ENCODE assay signal across 11 cellular contexts in genomic region chr11:75734491-75735180, GRCh38. TPM values are rescaled to one million over a fixed set of nuclear protein-coding genes. Genes with fewer than 3 reads are reported as not detected.
DNase-seq lines count a peak whose midpoint lies in the region; ATAC-seq and TF ChIP-seq lines count a peak whose summit lies in the region.
"Had no signal": no experiment of that assay in that cellular context is flagged by ENCODE, and none has a peak within 500 bp of the region (broad histone marks: within the 10 kb centered on the region; RNA-seq: fewer than 3 reads in every experiment).

No MANE protein-coding gene starts in this region.

- no peak for TF ChIP-seq CTCF in hepatocyte (IDR thresholded peaks at IDR 0.05; ENCODE audit: poor library complexity)
- TF ChIP-seq CTCF in stomach (IDR thresholded peaks at IDR 0.05) = no peak

- H3K9me3 ChIP-seq in hepatocyte (ENCODE audit: low read depth) = no peaks in the 10 kb centered on the region
- H3K9me3 ChIP-seq in stomach = no peaks in the 10 kb centered on the region
- H3K9me3 ChIP-seq: adrenal gland had no signal

- POLR2A ChIA-PET in activated CD4-positive, alpha-beta memory T cell treated with anti-CD3 and anti-CD28 coated beads for 36 hours (lab: Charles Lee) = no interaction called here
- POLR2A ChIA-PET in activated CD4-positive, alpha-beta memory T cell treated with anti-CD3 and anti-CD28 coated beads, Interleukin-2, amount 10 ng/mL, durations not matched to agents 7 days and 5 days (lab: Charles Lee) = no interaction called here

- peak overlapping the region; percentile 92 for H3K27ac ChIP-seq in hepatocyte
- H3K27ac ChIP-seq in stomach = peak overlapping the region in 4 of 5 donors; percentile 36 to 79 (median 69)
- H3K27ac ChIP-seq: adrenal gland had no signal

- H4K20me1 ChIP-seq in hepatocyte (ENCODE audit: insufficient read depth, poor library complexity, severe bottlenecking) = no peaks in the 10 kb centered on the region

- no peak for ATAC-seq in HG02840 (IDR thresholded peaks at IDR 0.05; ENCODE audit: low FRiP score, unreplicated experiment)
- no peak for ATAC-seq in activated T-cell treated with anti-CD3 and anti-CD28 coated beads, Interleukin-2, amount 50 U/mL, for 4 hours

- DNase-seq in activated CD4-positive, alpha-beta memory T cell treated with anti-CD3 and anti-CD28 coated beads for 36 hours = peak; percentile 24
- no peak for DNase-seq in activated CD4-positive, alpha-beta memory T cell treated with anti-CD3 and anti-CD28 coated beads, Interleukin-2, amount 10 ng/mL, durations not matched to agents 7 days and 5 days
- DNase-seq in NCI-H2171 (lab: John Stamatoyannopoulos, UW) (peak; percentile 47), hepatocyte (ENCODE audit: low spot score) (peak; percentile 81), stomach (peak; percentile 50), DMS114 treated with DMSO at 0.1 percent for 48 hours (lab: John Stamatoyannopoulos, UW; ENCODE audit: unreplicated experiment) (no peak)
- DNase-seq in activated T-cell treated with anti-CD3 and anti-CD28 coated beads, Interleukin-2, amount 50 U/mL, for 4 hours = no peak
- DNase-seq: NCI-H524 treated with DMSO at 0.1 percent for 48 hours had no signal

- H3K9me3 Mint-ChIP-seq in activated CD4-positive, alpha-beta memory T cell treated with anti-CD3 and anti-CD28 coated beads for 36 hours = no peaks in the 10 kb centered on the region
- H3K9me3 Mint-ChIP-seq in activated CD4-positive, alpha-beta memory T cell treated with anti-CD3 and anti-CD28 coated beads, Interleukin-2, amount 10 ng/mL, durations not matched to agents 7 days and 5 days = no peaks in the 10 kb centered on the region
- no peaks in the 10 kb centered on the region for H3K9me3 Mint-ChIP-seq in activated T-cell treated with anti-CD3 and anti-CD28 coated beads, Interleukin-2, amount 50 U/mL, for 4 hours
- H3K9me3 Mint-ChIP-seq: memory B cell had no signal

- 61% methylated on average over 5 of the region's 5 CpGs for WGBS in hepatocyte (ENCODE audit: low lambda C conversion rate, missing lambda C conversion rate)
- WGBS in stomach, 5 donors = 39 to 73% (median 48%) methylated on average over 5 of the region's 5 CpGs

- no peaks in the 10 kb centered on the region for H3K79me2 ChIP-seq in hepatocyte

- H3K27me3 ChIP-seq in hepatocyte = no peaks in the 10 kb centered on the region
- no peaks in the 10 kb centered on the region for H3K27me3 ChIP-seq in stomach
- H3K27me3 ChIP-seq: adrenal gland had no signal

- no peaks in the 10 kb centered on the region for H3K36me3 Mint-ChIP-seq in activated CD4-positive, alpha-beta memory T cell treated with anti-CD3 and anti-CD28 coated beads for 36 hours
- H3K36me3 Mint-ChIP-seq in activated CD4-positive, alpha-beta memory T cell treated with anti-CD3 and anti-CD28 coated beads, Interleukin-2, amount 10 ng/mL, durations not matched to agents 7 days and 5 days (ENCODE audit: low read depth) = no peaks in the 10 kb centered on the region
- no peaks in the 10 kb centered on the region for H3K36me3 Mint-ChIP-seq in activated T-cell treated with anti-CD3 and anti-CD28 coated beads, Interleukin-2, amount 50 U/mL, for 4 hours (ENCODE audit: insufficient read depth)
- H3K36me3 Mint-ChIP-seq: memory B cell had no signal

- intact Hi-C loops in activated CD4-positive, alpha-beta memory T cell treated with anti-CD3 and anti-CD28 coated beads for 36 hours (cut with micrococcal nuclease) = no loop called here
- intact Hi-C loops in stomach (cut with DNase I; ENCODE audit: low total_unique reads) = no loop called here

- H3K36me3 ChIP-seq in hepatocyte (replicated peaks; ENCODE audit: insufficient read depth, low read depth) (no peaks in the 10 kb centered on the region), stomach (no peaks in the 10 kb centered on the region)
- H3K36me3 ChIP-seq: adrenal gland had no signal

- H3K4me1 ChIP-seq in hepatocyte (ENCODE audit: insufficient read depth) = peaks cover 15% of the 10 kb centered on the region
- H3K4me1 ChIP-seq in stomach = peaks cover 5 to 22% (median 12%) of the 10 kb centered on the region in 4 donors
- H3K4me1 ChIP-seq: adrenal gland had no signal

- no peak overlapping the region for H3K4me3 Mint-ChIP-seq in activated CD4-positive, alpha-beta memory T cell treated with anti-CD3 and anti-CD28 coated beads for 36 hours
- no peak overlapping the region for H3K4me3 Mint-ChIP-seq in activated CD4-positive, alpha-beta memory T cell treated with anti-CD3 and anti-CD28 coated beads, Interleukin-2, amount 10 ng/mL, durations not matched to agents 7 days and 5 days
- H3K4me3 Mint-ChIP-seq in activated T-cell treated with anti-CD3 and anti-CD28 coated beads, Interleukin-2, amount 50 U/mL, for 4 hours = no peak overlapping the region
- H3K4me3 Mint-ChIP-seq: memory B cell had no signal

- TF ChIP-seq POLR2A in stomach (IDR thresholded peaks at IDR 0.05) = no peak

- H2AFZ ChIP-seq in hepatocyte = no peak overlapping the region

- H3K27me3 Mint-ChIP-seq in activated CD4-positive, alpha-beta memory T cell treated with anti-CD3 and anti-CD28 coated beads for 36 hours = peaks cover 3% of the 10 kb centered on the region
- peaks cover 17% of the 10 kb centered on the region for H3K27me3 Mint-ChIP-seq in activated CD4-positive, alpha-beta memory T cell treated with anti-CD3 and anti-CD28 coated beads, Interleukin-2, amount 10 ng/mL, durations not matched to agents 7 days and 5 days
- peaks cover 13% of the 10 kb centered on the region for H3K27me3 Mint-ChIP-seq in activated T-cell treated with anti-CD3 and anti-CD28 coated beads, Interleukin-2, amount 50 U/mL, for 4 hours (ENCODE audit: low read depth)

- TF ChIP-seq EP300 in stomach (IDR thresholded peaks at IDR 0.05) = no peak

- no peaks in the 10 kb centered on the region for H3K9me2 ChIP-seq in hepatocyte (replicated peaks; ENCODE audit: insufficient read depth)

- H3K27ac Mint-ChIP-seq in activated CD4-positive, alpha-beta memory T cell treated with anti-CD3 and anti-CD28 coated beads for 36 hours = no peak overlapping the region
- H3K27ac Mint-ChIP-seq in activated CD4-positive, alpha-beta memory T cell treated with anti-CD3 and anti-CD28 coated beads, Interleukin-2, amount 10 ng/mL, durations not matched to agents 7 days and 5 days = no peak overlapping the region
- H3K27ac Mint-ChIP-seq: memory B cell had no signal

- no peak overlapping the region for H3K4me2 ChIP-seq in hepatocyte

- H3K4me3 ChIP-seq in hepatocyte (no peak overlapping the region), stomach (no peak overlapping the region)
- H3K4me3 ChIP-seq: adrenal gland had no signal

- peaks cover 3% of the 10 kb centered on the region for H3K4me1 Mint-ChIP-seq in activated CD4-positive, alpha-beta memory T cell treated with anti-CD3 and anti-CD28 coated beads for 36 hours (ENCODE audit: low read depth)
- H3K4me1 Mint-ChIP-seq in activated CD4-positive, alpha-beta memory T cell treated with anti-CD3 and anti-CD28 coated beads, Interleukin-2, amount 10 ng/mL, durations not matched to agents 7 days and 5 days = peaks cover 10% of the 10 kb centered on the region
- H3K4me1 Mint-ChIP-seq in activated T-cell treated with anti-CD3 and anti-CD28 coated beads, Interleukin-2, amount 50 U/mL, for 4 hours (ENCODE audit: low read depth) = no peaks in the 10 kb centered on the region
- H3K4me1 Mint-ChIP-seq: memory B cell had no signal

- CTCF ChIA-PET in activated CD4-positive, alpha-beta memory T cell treated with anti-CD3 and anti-CD28 coated beads for 36 hours (lab: Charles Lee) = interaction anchor here (0.9 to 2.2 kb wide), 2 partner anchors 11 to 29 kb away, joined by 4 to 7 read pairs; no protein-coding TSS in a partner anchor
- CTCF ChIA-PET in activated CD4-positive, alpha-beta memory T cell treated with anti-CD3 and anti-CD28 coated beads, Interleukin-2, amount 10 ng/mL, durations not matched to agents 7 days and 5 days (lab: Charles Lee) = no interaction called here

RNA-seq across cellular contexts. Expression of gene MOGAT2, which starts 17.0 kb away (rescaled TPM):
- not detected for total RNA-seq in activated CD4-positive, alpha-beta memory T cell treated with anti-CD3 and anti-CD28 coated beads for 36 hours
- total RNA-seq in activated CD4-positive, alpha-beta memory T cell treated with anti-CD3 and anti-CD28 coated beads, Interleukin-2, amount 10 ng/mL, durations not matched to agents 7 days and 5 days = not detected
- total RNA-seq in hepatocyte = 2.4 and 3.2 TPM in 2 replicates
- 0.84 and 2.9 TPM in 2 replicates for polyA plus RNA-seq in hepatocyte
- total RNA-seq in stomach = 10 to 100 TPM in 2 of 5 donors, 1 to 10 TPM in 1, not detected in 2; 1.2 to 51.9 (median 11.4) TPM
- 1 to 10 TPM in 1 of 3 donors, under 1 TPM in 1, not detected in 1; 0.62 to 1.3 TPM for polyA plus RNA-seq in stomach
- total RNA-seq in activated T-cell treated with anti-CD3 and anti-CD28 coated beads, Interleukin-2, amount 50 U/mL, for 4 hours = under 1 TPM in 1 of 3 donors, not detected in 2; 0.13 TPM

RNA-seq across cellular contexts. Expression of gene DGAT2, which starts 33.9 kb away (rescaled TPM):
- 1 to 10 TPM; 2.5 to 3.1 TPM for total RNA-seq in activated CD4-positive, alpha-beta memory T cell treated with anti-CD3 and anti-CD28 coated beads for 36 hours
- total RNA-seq in activated CD4-positive, alpha-beta memory T cell treated with anti-CD3 and anti-CD28 coated beads, Interleukin-2, amount 10 ng/mL, durations not matched to agents 7 days and 5 days = 1 to 10 TPM; 1.4 to 1.5 TPM
- total RNA-seq in hepatocyte (52.6 and 60.5 TPM in 2 replicates), stomach (10 to 100 TPM in 1 of 5 donors, 1 to 10 TPM in 1, under 1 TPM in 1, not detected in 2; 0.45 to 16.1 (median 5.5) TPM)
- polyA plus RNA-seq in hepatocyte (27.5 and 55.6 TPM in 2 replicates), stomach (1 to 10 TPM; 1.7 to 5.0 (median 2.4) TPM)
- total RNA-seq in activated T-cell treated with anti-CD3 and anti-CD28 coated beads, Interleukin-2, amount 50 U/mL, for 4 hours = 1 to 10 TPM; 5.0 to 9.8 (median 5.8) TPM

Comparison
In these comparisons a context has a peak if more than half of its experiments do, and no peak if none do; other contexts are left out.
1. DNase-seq: peak in activated CD4-positive, alpha-beta memory T cell treated with anti-CD3 and anti-CD28 coated beads for 36 hours (single experiment), NCI-H2171 (single experiment), hepatocyte (single experiment) and stomach (single experiment); none in activated CD4-positive, alpha-beta memory T cell treated with anti-CD3 and anti-CD28 coated beads, Interleukin-2, amount 10 ng/mL, durations not matched to agents 7 days and 5 days (single experiment), DMS114 treated with DMSO at 0.1 percent for 48 hours (single experiment) and activated T-cell treated with anti-CD3 and anti-CD28 coated beads, Interleukin-2, amount 50 U/mL, for 4 hours (single experiment).